ENCODE assay signal across 8 cellular contexts in the genomic region with DNA sequence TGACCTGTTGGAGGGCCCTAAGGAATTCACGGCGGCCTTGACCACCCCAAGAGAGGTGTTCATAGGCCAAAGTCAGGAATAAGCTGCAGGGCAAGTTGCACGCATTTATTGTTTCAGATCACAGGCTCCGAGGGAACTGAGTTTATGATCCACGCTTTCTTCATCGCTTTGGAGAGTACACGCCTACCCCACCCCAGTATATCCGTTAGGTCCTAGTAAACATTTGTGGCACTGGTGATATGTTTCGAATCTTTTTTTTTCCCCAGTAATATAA. TPM values are rescaled to one million over a fixed set of nuclear protein-coding genes. Genes with fewer than 3 reads are reported as not detected.
DNase-seq lines count a peak whose midpoint lies in the region; FAIRE-seq and TF ChIP-seq lines count a peak whose summit lies in the region.

No MANE protein-coding gene starts in this region.

- peak; percentile 73 for FAIRE-seq in endothelial cell of umbilical vein (lab: Jason Lieb, UNC)

- 8 to 14% (median 9%) methylated on average over 9 of the region's 9 CpGs for whole genome bisulfite sequencing in ovary, 3 donors

- H4K20me1 ChIP-seq in PC-9 (ENCODE audit: insufficient read depth) (peaks cover 10% of the 10 kb centered on the region; the same call in 1 of the 2 replicates), endothelial cell of umbilical vein (replicated peaks; ENCODE audit: control insufficient read depth, extremely low read depth, insufficient read depth, low read length) (no peaks in the 10 kb centered on the region)

- no peaks in the 10 kb centered on the region for H3K27me3 ChIP-seq in PC-9 (ENCODE audit: insufficient read depth, low read depth)
- no peaks in the 10 kb centered on the region for H3K27me3 ChIP-seq in endothelial cell of umbilical vein (ENCODE audit: control insufficient read depth in 2 of 2, insufficient read depth in 2 of 2, low read length in 2 of 2)
- no peaks in the 10 kb centered on the region for H3K27me3 ChIP-seq in ovary

- H3K4me1 ChIP-seq in PC-9 (replicated peaks; ENCODE audit: insufficient read depth) (peaks cover 15% of the 10 kb centered on the region; the same call in 1 of the 2 replicates), endothelial cell of umbilical vein (ENCODE audit: control insufficient read depth, extremely low read depth, insufficient read depth, low read length) (peaks cover 11% of the 10 kb centered on the region), ovary (ENCODE audit: insufficient read depth) (peaks cover 4% of the 10 kb centered on the region)

- no peaks in the 10 kb centered on the region for H3K9me3 ChIP-seq in PC-9 (ENCODE audit: insufficient read depth, low read depth)
- H3K9me3 ChIP-seq in endothelial cell of umbilical vein (replicated peaks; ENCODE audit: control insufficient read depth, insufficient read depth, low read length) = no peaks in the 10 kb centered on the region
- H3K9me3 ChIP-seq in ovary = no peaks in the 10 kb centered on the region

- no TSS peak for BruUV-seq in PC-9 (replicated peaks; lab: Mats Ljungman, UMichigan)
- no TSS peak for BruUV-seq in endothelial cell of umbilical vein (replicated peaks; lab: Mats Ljungman, UMichigan)

- POLR2A ChIA-PET in PC-9 (lab: Charles Lee; ENCODE audit: unreplicated experiment) (interaction anchor here (0.6 to 0.9 kb wide), 4 partner anchors 19 to 141 kb away, joined by 3 to 6 read pairs (median 4); a partner anchor contains a TSS), endothelial cell of umbilical vein (lab: Charles Lee) (interaction anchor here (0.7 to 2.7 kb wide), 6 partner anchors 19 to 1764 kb away, joined by 3 to 41 read pairs (median 4); a partner anchor contains a TSS)

- dilution Hi-C loops in endothelial cell of umbilical vein (cut with MboI; ENCODE audit: extremely low pct_ligation_motif_present, low sequenced_read_pairs) = no loop called here

- intact Hi-C loops in PC-9 (cut with micrococcal nuclease; ENCODE audit: unreplicated experiment) = loop anchor here (5.0 kb wide), 1 partner anchor 33 kb away; a partner anchor contains a TSS
- intact Hi-C loops in endothelial cell of umbilical vein (cut with micrococcal nuclease) = no loop called here
- intact Hi-C loops in ovary (cut with DNase I) = no loop called here

- peak overlapping the region; percentile 92 for H3K9ac ChIP-seq in endothelial cell of umbilical vein (replicated peaks; ENCODE audit: extremely low read depth, insufficient read depth, low read length)

- H2AFZ ChIP-seq in PC-9 (peak overlapping the region; percentile 79), endothelial cell of umbilical vein (ENCODE audit: low read depth, low read length) (no peak overlapping the region)

- no peak for TF ChIP-seq EP300 in ovary (IDR thresholded peaks at IDR 0.05)

- TF ChIP-seq CTCF in PC-9 (conservative IDR thresholded peaks at IDR 0.05) (no peak), endothelial cell of umbilical vein (IDR thresholded peaks at IDR 0.05; ENCODE audit: extremely low read depth in 1 of 2, insufficient read depth in 1 of 2, low read depth in 1 of 2, low read length in 2 of 2) (no peak), ovary (IDR thresholded peaks at IDR 0.05) (no peak)

- H3K27ac ChIP-seq in PC-9 (peak overlapping the region; percentile 48; the same call in 1 of the 2 replicates), endothelial cell of umbilical vein (ENCODE audit: insufficient read depth, low read depth, low read length) (peak overlapping the region; percentile 80), ovary (peak overlapping the region in 1 of 2 donors; percentile 87)

- H3K36me3 ChIP-seq in PC-9 (ENCODE audit: low read depth) (peaks cover 21% of the 10 kb centered on the region), endothelial cell of umbilical vein (ENCODE audit: control insufficient read depth in 2 of 2, extremely low read depth in 1 of 2, insufficient read depth in 2 of 2, low read length in 2 of 2) (peaks cover 15 to 25% of the 10 kb centered on the region in 2 experiments), ovary (peaks cover 2% of the 10 kb centered on the region)

- DNase-seq in ELR (ENCODE audit: low read depth) (peak; percentile 26), PC-9 (no peak), endothelial cell of umbilical vein (ENCODE audit: low read depth, low spot score) (no peak), ovary (no peak), Ammon's horn (ENCODE audit: low spot score) (no peak), RKO (ENCODE audit: low spot score) (no peak), NCI-H2081 (lab: John Stamatoyannopoulos, UW) (no peak), NCI-H1436 treated with DMSO at 0.1 percent for 48 hours (lab: John Stamatoyannopoulos, UW) (no peak)

- TF ChIP-seq POLR2A in endothelial cell of umbilical vein (IDR thresholded peaks at IDR 0.05; ENCODE audit: low read depth, low read length) = no peak
- no peak for TF ChIP-seq POLR2A in ovary (IDR thresholded peaks at IDR 0.05)

- peaks cover 61% of the 10 kb centered on the region for H3K79me2 ChIP-seq in PC-9 (ENCODE audit: low read depth)
- peaks cover 40% of the 10 kb centered on the region for H3K79me2 ChIP-seq in endothelial cell of umbilical vein (ENCODE audit: control insufficient read depth, insufficient read depth, low read length)

- H3K9me1 ChIP-seq in endothelial cell of umbilical vein (replicated peaks; ENCODE audit: control insufficient read depth, extremely low read depth, insufficient read depth, low read length) = no peaks in the 10 kb centered on the region

- H3F3A ChIP-seq in PC-9 (ENCODE audit: insufficient read depth, low read depth) = peaks cover 36% of the 10 kb centered on the region

- H3K4me2 ChIP-seq in PC-9 (peak overlapping the region; percentile 99), endothelial cell of umbilical vein (ENCODE audit: insufficient read depth, low read length) (peak overlapping the region; percentile 53)

- H3K4me3 ChIP-seq in PC-9 = peak overlapping the region; percentile 99
- peak overlapping the region; percentile 62 to 87 (median 65) for H3K4me3 ChIP-seq in endothelial cell of umbilical vein (replicated peaks in 1 of 3; ENCODE audit: insufficient read depth in 1 of 3, low read depth in 1 of 3, low read length in 3 of 3)
- H3K4me3 ChIP-seq in ovary = peak overlapping the region; percentile 85

- CTCF ChIA-PET in PC-9 (lab: Charles Lee) = interaction anchor here (0.7 to 0.8 kb wide), 2 partner anchors 19 to 82 kb away, joined by 3 to 4 read pairs; a partner anchor contains a TSS
- CTCF ChIA-PET in endothelial cell of umbilical vein (lab: Charles Lee) = interaction anchor here (1.0 to 1.5 kb wide), 3 partner anchors 34 to 49 kb away, joined by 3 to 4 read pairs (median 4); no protein-coding TSS in a partner anchor

- no peaks in the 10 kb centered on the region for H3K9me2 ChIP-seq in PC-9 (ENCODE audit: insufficient read depth)

RNA-seq across cellular contexts. Expression of a gene that starts 0.8 kb away (rescaled TPM):
- total RNA-seq in PC-9 (2021) (478 and 525 TPM in 2 replicates), endothelial cell of umbilical vein (357 and 389 TPM in 2 replicates), ovary (100 to 1,000 TPM in 5 of 7 donors, 10 to 100 TPM in 2; 91.4 to 278 (median 228) TPM)
- polyA plus RNA-seq in endothelial cell of umbilical vein (433 and 455 TPM in 2 replicates), ovary (100 to 1,000 TPM; 157 to 280 TPM)
- 257 and 286 TPM in 2 replicates for polyA plus RNA-seq in endothelial cell of umbilical vein (2011; cell fraction: cytosol; rRNA removed)
- 426 and 431 TPM in 2 replicates for polyA plus RNA-seq in endothelial cell of umbilical vein (2011; cell fraction: nucleus; rRNA removed)
- 275 and 294 TPM in 2 replicates for polyA plus RNA-seq in endothelial cell of umbilical vein (2012)
- polyA minus RNA-seq in endothelial cell of umbilical vein = 494 and 636 TPM in 2 replicates
- 192 TPM for polyA minus RNA-seq in endothelial cell of umbilical vein (2011; cell fraction: cytosol; rRNA and poly(A)+ RNA removed)
- 143 and 195 TPM in 2 replicates for polyA minus RNA-seq in endothelial cell of umbilical vein (2011; cell fraction: nucleus; rRNA and poly(A)+ RNA removed)

RNA-seq across cellular contexts. Expression of a gene that starts 7.5 kb away (rescaled TPM):
- total RNA-seq in PC-9 (2021) (28.2 and 31.5 TPM in 2 replicates), endothelial cell of umbilical vein (21.7 and 22.8 TPM in 2 replicates), ovary (10 to 100 TPM; 16.0 to 26.4 (median 21.8) TPM)
- polyA plus RNA-seq in endothelial cell of umbilical vein (20.3 and 20.9 TPM in 2 replicates), ovary (10 to 100 TPM in 1 of 2 donors, 1 to 10 TPM in 1; 4.6 to 12.3 TPM)
- 13.7 and 15.8 TPM in 2 replicates for polyA plus RNA-seq in endothelial cell of umbilical vein (2011; cell fraction: cytosol; rRNA removed)
- 8.0 and 9.2 TPM in 2 replicates for polyA plus RNA-seq in endothelial cell of umbilical vein (2011; cell fraction: nucleus; rRNA removed)
- polyA plus RNA-seq in endothelial cell of umbilical vein (2012) = 17.4 and 19.8 TPM in 2 replicates
- 25.1 and 28.9 TPM in 2 replicates for polyA minus RNA-seq in endothelial cell of umbilical vein
- 17.8 TPM for polyA minus RNA-seq in endothelial cell of umbilical vein (2011; cell fraction: cytosol; rRNA and poly(A)+ RNA removed)
- 9.3 and 11.3 TPM in 2 replicates for polyA minus RNA-seq in endothelial cell of umbilical vein (2011; cell fraction: nucleus; rRNA and poly(A)+ RNA removed)

RNA-seq across cellular contexts. Expression of a gene that starts 19.4 kb away (rescaled TPM):
- total RNA-seq in PC-9 (2021) (86.7 and 94.9 TPM in 2 replicates), endothelial cell of umbilical vein (58.7 and 61.0 TPM in 2 replicates), ovary (10 to 100 TPM; 24.2 to 62.3 (median 35.1) TPM)
- polyA plus RNA-seq in endothelial cell of umbilical vein (32.3 and 39.5 TPM in 2 replicates), ovary (10 to 100 TPM; 50.8 to 55.5 TPM)
- 70.0 and 81.8 TPM in 2 replicates for polyA plus RNA-seq in endothelial cell of umbilical vein (2011; cell fraction: cytosol; rRNA removed)
- 35.6 and 42.1 TPM in 2 replicates for polyA plus RNA-seq in endothelial cell of umbilical vein (2011; cell fraction: nucleus; rRNA removed)
- 84.1 and 99.3 TPM in 2 replicates for polyA plus RNA-seq in endothelial cell of umbilical vein (2012)
- 5.3 and 6.2 TPM in 2 replicates for polyA minus RNA-seq in endothelial cell of umbilical vein
- polyA minus RNA-seq in endothelial cell of umbilical vein (2011; cell fraction: cytosol; rRNA and poly(A)+ RNA removed) = 11.5 TPM
- polyA minus RNA-seq in endothelial cell of umbilical vein (2011; cell fraction: nucleus; rRNA and poly(A)+ RNA removed) = 2.0 and 5.0 TPM in 2 replicates

RNA-seq across cellular contexts. Expression of a gene that starts 19.5 kb away (rescaled TPM):
- total RNA-seq in PC-9 (2021) (19.2 and 51.9 TPM in 2 replicates), endothelial cell of umbilical vein (28.4 and 38.1 TPM in 2 replicates), ovary (10 to 100 TPM; 14.2 to 31.5 (median 21.7) TPM)
- polyA plus RNA-seq in endothelial cell of umbilical vein (7.8 and 7.9 TPM in 2 replicates), ovary (10 to 100 TPM in 1 of 2 donors, 1 to 10 TPM in 1; 3.6 to 16.9 TPM)
- 6.1 and 6.4 TPM in 2 replicates for polyA plus RNA-seq in endothelial cell of umbilical vein (2011; cell fraction: cytosol; rRNA removed)
- 7.5 and 11.9 TPM in 2 replicates for polyA plus RNA-seq in endothelial cell of umbilical vein (2011; cell fraction: nucleus; rRNA removed)
- polyA plus RNA-seq in endothelial cell of umbilical vein (2012) = 6.5 and 8.7 TPM in 2 replicates
- polyA minus RNA-seq in endothelial cell of umbilical vein = 11.0 and 11.7 TPM in 2 replicates
- polyA minus RNA-seq in endothelial cell of umbilical vein (2011; cell fraction: cytosol; rRNA and poly(A)+ RNA removed) = 54.8 TPM
- polyA minus RNA-seq in endothelial cell of umbilical vein (2011; cell fraction: nucleus; rRNA and poly(A)+ RNA removed) = 21.3 and 80.2 TPM in 2 replicates

RNA-seq across cellular contexts. Expression of a gene that starts 23.8 kb away (rescaled TPM):
- total RNA-seq in PC-9 (2021) (38.9 and 60.5 TPM in 2 replicates), endothelial cell of umbilical vein (31.6 and 35.0 TPM in 2 replicates), ovary (10 to 100 TPM; 16.6 to 56.6 (median 33.9) TPM)
- polyA plus RNA-seq in endothelial cell of umbilical vein (37.2 and 48.0 TPM in 2 replicates), ovary (10 to 100 TPM in 1 of 2 donors, 1 to 10 TPM in 1; 1.3 to 29.2 TPM)
- 21.9 and 31.2 TPM in 2 replicates for polyA plus RNA-seq in endothelial cell of umbilical vein (2011; cell fraction: cytosol; rRNA removed)
- polyA plus RNA-seq in endothelial cell of umbilical vein (2011; cell fraction: nucleus; rRNA removed) = 25.1 and 31.1 TPM in 2 replicates
- 16.2 and 26.3 TPM in 2 replicates for polyA plus RNA-seq in endothelial cell of umbilical vein (2012)
- 7.9 and 9.5 TPM in 2 replicates for polyA minus RNA-seq in endothelial cell of umbilical vein
- polyA minus RNA-seq in endothelial cell of umbilical vein (2011; cell fraction: cytosol; rRNA and poly(A)+ RNA removed) = 31.6 TPM
- 5.8 and 6.0 TPM in 2 replicates for polyA minus RNA-seq in endothelial cell of umbilical vein (2011; cell fraction: nucleus; rRNA and poly(A)+ RNA removed)
